2 cellular contexts compared by ENCODE assay signal in the genomic region with DNA sequence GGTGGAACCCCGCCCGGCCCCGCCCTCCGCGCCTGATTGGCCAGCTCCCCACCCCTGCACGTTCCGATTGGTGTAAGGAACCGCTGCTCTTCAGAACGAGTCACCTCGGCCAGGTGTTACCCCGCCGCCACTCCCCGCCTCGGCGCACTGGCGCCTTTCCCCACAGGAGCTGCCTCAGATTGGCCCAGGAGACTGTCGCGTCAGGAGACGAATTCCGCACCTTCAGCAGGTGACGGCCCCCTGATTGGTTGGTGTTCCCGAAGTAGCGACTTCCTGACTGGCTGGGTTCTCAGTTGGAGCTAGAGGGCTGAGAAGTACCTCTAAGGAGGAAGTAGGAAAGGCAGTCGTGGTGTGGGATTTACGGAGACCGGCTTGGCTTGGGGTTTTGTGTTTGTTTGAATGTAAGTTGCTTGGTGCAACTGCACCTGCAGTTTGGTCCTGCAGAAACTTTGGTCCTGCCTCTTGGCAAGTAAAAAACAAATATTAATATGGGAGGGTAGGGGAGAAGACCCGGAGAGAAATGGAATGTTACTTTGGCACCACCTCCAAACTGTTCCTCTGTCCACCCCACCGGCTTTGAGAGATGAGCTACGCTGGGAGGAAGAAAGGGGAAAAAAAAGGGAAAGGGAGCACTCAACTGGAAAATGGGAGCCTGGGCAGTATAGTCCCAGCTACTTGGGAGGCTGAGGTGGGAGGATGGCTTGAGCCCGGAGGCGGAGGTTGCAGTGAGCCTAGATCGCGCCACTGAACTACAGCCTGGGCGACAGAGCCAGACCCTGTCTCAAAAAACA.
TF ChIP-seq lines count a peak whose summit lies in the region.

No MANE protein-coding gene starts in this region.

TF ChIP-seq in HEK293, 187 proteins besides CTCF, POLR2A, EP300 and RAD21 (continues in another document):
- TF ChIP-seq PRDM1 (tag by site-specific recombination; IDR thresholded peaks at IDR 0.05) = peak; percentile 82
- 0 out of 2 replicates have a peak, but pooled peaks have one; percentile 2 for TF ChIP-seq ZNF335 (tag by site-specific recombination; conservative IDR thresholded peaks at IDR 0.05)
- no peak for TF ChIP-seq ZNF37A (tag by site-specific recombination; IDR thresholded peaks at IDR 0.05)
- TF ChIP-seq ZNF174 (tag by site-specific recombination; IDR thresholded peaks at IDR 0.05) = no peak
- TF ChIP-seq ZNF10 (tag by site-specific recombination; IDR thresholded peaks at IDR 0.05) = peak; percentile 98
- TF ChIP-seq, protein P1, sequence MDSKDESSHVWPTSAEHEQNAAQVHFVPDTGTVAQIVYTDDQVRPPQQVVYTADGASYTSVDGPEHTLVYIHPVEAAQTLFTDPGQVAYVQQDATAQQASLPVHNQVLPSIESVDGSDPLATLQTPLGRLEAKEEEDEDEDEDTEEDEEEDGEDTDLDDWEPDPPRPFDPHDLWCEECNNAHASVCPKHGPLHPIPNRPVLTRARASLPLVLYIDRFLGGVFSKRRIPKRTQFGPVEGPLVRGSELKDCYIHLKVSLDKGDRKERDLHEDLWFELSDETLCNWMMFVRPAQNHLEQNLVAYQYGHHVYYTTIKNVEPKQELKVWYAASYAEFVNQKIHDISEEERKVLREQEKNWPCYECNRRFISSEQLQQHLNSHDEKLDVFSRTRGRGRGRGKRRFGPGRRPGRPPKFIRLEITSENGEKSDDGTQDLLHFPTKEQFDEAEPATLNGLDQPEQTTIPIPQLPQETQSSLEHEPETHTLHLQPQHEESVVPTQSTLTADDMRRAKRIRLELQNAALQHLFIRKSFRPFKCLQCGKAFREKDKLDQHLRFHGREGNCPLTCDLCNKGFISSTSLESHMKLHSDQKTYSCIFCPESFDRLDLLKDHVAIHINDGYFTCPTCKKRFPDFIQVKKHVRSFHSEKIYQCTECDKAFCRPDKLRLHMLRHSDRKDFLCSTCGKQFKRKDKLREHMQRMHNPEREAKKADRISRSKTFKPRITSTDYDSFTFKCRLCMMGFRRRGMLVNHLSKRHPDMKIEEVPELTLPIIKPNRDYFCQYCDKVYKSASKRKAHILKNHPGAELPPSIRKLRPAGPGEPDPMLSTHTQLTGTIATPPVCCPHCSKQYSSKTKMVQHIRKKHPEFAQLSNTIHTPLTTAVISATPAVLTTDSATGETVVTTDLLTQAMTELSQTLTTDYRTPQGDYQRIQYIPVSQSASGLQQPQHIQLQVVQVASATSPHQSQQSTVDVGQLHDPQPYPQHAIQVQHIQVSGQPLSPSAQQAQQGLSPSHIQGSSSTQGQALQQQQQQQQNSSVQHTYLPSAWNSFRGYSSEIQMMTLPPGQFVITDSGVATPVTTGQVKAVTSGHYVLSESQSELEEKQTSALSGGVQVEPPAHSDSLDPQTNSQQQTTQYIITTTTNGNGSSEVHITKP (tag by site-specific recombination; IDR thresholded peaks at IDR 0.05) = peak; percentile 88
- peak; percentile 71 for TF ChIP-seq EGR2 (tag by site-specific recombination; IDR thresholded peaks at IDR 0.05; ENCODE audit: low read depth)
- peak; percentile 96 for TF ChIP-seq SP2 (tag by site-specific recombination; IDR thresholded peaks at IDR 0.05)
- peak; percentile 82; the same call in 1 of the 2 replicates for TF ChIP-seq KLF8 (tag by site-specific recombination; IDR thresholded peaks at IDR 0.05)
- 0 out of 2 replicates have a peak, but pooled peaks have one; percentile 46 for TF ChIP-seq ZNF341 (tag by site-specific recombination; IDR thresholded peaks at IDR 0.05; ENCODE audit: low read depth)
- TF ChIP-seq ZBTB48 (tag by site-specific recombination; IDR thresholded peaks at IDR 0.05) = no peak
- TF ChIP-seq, protein P2, sequence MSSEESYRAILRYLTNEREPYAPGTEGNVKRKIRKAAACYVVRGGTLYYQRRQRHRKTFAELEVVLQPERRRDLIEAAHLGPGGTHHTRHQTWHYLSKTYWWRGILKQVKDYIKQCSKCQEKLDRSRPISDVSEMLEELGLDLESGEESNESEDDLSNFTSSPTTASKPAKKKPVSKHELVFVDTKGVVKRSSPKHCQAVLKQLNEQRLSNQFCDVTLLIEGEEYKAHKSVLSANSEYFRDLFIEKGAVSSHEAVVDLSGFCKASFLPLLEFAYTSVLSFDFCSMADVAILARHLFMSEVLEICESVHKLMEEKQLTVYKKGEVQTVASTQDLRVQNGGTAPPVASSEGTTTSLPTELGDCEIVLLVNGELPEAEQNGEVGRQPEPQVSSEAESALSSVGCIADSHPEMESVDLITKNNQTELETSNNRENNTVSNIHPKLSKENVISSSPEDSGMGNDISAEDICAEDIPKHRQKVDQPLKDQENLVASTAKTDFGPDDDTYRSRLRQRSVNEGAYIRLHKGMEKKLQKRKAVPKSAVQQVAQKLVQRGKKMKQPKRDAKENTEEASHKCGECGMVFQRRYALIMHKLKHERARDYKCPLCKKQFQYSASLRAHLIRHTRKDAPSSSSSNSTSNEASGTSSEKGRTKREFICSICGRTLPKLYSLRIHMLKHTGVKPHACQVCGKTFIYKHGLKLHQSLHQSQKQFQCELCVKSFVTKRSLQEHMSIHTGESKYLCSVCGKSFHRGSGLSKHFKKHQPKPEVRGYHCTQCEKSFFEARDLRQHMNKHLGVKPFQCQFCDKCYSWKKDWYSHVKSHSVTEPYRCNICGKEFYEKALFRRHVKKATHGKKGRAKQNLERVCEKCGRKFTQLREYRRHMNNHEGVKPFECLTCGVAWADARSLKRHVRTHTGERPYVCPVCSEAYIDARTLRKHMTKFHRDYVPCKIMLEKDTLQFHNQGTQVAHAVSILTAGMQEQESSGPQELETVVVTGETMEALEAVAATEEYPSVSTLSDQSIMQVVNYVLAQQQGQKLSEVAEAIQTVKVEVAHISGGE (tag by site-specific recombination; conservative IDR thresholded peaks at IDR 0.05; ENCODE audit: low read depth) = peak; percentile 51
- TF ChIP-seq GLI4 (tag by site-specific recombination; IDR thresholded peaks at IDR 0.05) = 0 out of 2 replicates have a peak, but pooled peaks have one; percentile 9
- TF ChIP-seq GLIS2 (tag by site-specific recombination; IDR thresholded peaks at IDR 0.05) = peak; percentile 43
- 0 out of 2 replicates have a peak, but pooled peaks have one; percentile 34 for TF ChIP-seq ZNF610 (tag by site-specific recombination; IDR thresholded peaks at IDR 0.05; ENCODE audit: borderline replicate concordance)
- peak; percentile 76 for TF ChIP-seq ZFHX2 (tag by site-specific recombination; conservative IDR thresholded peaks at IDR 0.05)
- no peak for TF ChIP-seq ZFP37 (tag by site-specific recombination; IDR thresholded peaks at IDR 0.05)
- no peak for TF ChIP-seq ZFP69B (tag by site-specific recombination; IDR thresholded peaks at IDR 0.05)
- peak; percentile 57 for TF ChIP-seq OSR2 (tag by site-specific recombination; IDR thresholded peaks at IDR 0.05)

TF ChIP-seq in SK-N-SH, 30 proteins besides CTCF, POLR2A, EP300 and RAD21:
- TF ChIP-seq, protein P3, sequence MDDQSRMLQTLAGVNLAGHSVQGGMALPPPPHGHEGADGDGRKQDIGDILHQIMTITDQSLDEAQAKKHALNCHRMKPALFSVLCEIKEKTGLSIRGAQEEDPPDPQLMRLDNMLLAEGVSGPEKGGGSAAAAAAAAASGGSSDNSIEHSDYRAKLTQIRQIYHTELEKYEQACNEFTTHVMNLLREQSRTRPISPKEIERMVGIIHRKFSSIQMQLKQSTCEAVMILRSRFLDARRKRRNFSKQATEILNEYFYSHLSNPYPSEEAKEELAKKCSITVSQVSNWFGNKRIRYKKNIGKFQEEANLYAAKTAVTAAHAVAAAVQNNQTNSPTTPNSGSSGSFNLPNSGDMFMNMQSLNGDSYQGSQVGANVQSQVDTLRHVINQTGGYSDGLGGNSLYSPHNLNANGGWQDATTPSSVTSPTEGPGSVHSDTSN (IDR thresholded peaks at IDR 0.05) = peak; percentile 37; the same call in 1 of the 2 replicates
- TF ChIP-seq GATA2 (CRISPR knock-in tag; IDR thresholded peaks at IDR 0.05) = no peak
- no peak for TF ChIP-seq GABPA (IDR thresholded peaks at IDR 0.05; ENCODE audit: low read depth)
- no peak for TF ChIP-seq JUND (IDR thresholded peaks at IDR 0.05)
